8 cellular contexts compared by ENCODE assay signal in genomic region chrX:134806707-134807038, GRCh38. TPM values are rescaled to one million over a fixed set of nuclear protein-coding genes. Genes with fewer than 3 reads are reported as not detected.
DNase-seq lines count a peak whose midpoint lies in the region; ATAC-seq, FAIRE-seq and TF ChIP-seq lines count a peak whose summit lies in the region.

No MANE protein-coding gene starts in this region.

- CTCF ChIA-PET in activated B cell treated with CpG ODN at 0.5 μM for 24 hours (lab: Charles Lee) = no interaction called here

- no peaks in the 10 kb centered on the region for H3K79me2 ChIP-seq in GM23338 (replicated peaks; ENCODE audit: insufficient read depth)

- no peaks in the 10 kb centered on the region for H3K9me3 ChIP-seq in right atrium auricular region
- no peaks in the 10 kb centered on the region for H3K9me3 ChIP-seq in spleen

- DNase-seq in GM23338 (ENCODE audit: low spot score) (no peak), activated B cell treated with CpG ODN at 0.5 μM for 24 hours (no peak), right atrium auricular region (ENCODE audit: low spot score) (no peak), spleen (no peak), NCI-H1092 treated with DMSO at 0.1 percent for 48 hours (lab: John Stamatoyannopoulos, UW) (no peak), urothelium cell line (ENCODE audit: low spot score) (no peak)
- no peak for DNase-seq in effector CD8-positive, alpha-beta T cell (lab: John Stamatoyannopoulos, UW)

- WGBS in spleen, 5 donors = 0 to 25% (median 0%) methylated on average over 2 of the region's 2 CpGs

- H3K9me2 ChIP-seq in GM23338 (ENCODE audit: insufficient read depth) = no peaks in the 10 kb centered on the region

- TF ChIP-seq POLR2A in spleen (IDR thresholded peaks at IDR 0.05) = no peak

- peaks cover 1% of the 10 kb centered on the region for H3K27me3 Mint-ChIP-seq in GM23338 (ENCODE audit: insufficient read depth, low read depth, poor library complexity)
- no peaks in the 10 kb centered on the region for H3K27me3 Mint-ChIP-seq in activated B cell treated with CpG ODN at 0.5 μM for 24 hours

- H3K4me3 Mint-ChIP-seq in GM23338 (peak overlapping the region; percentile 95), activated B cell treated with CpG ODN at 0.5 μM for 24 hours (peak overlapping the region; percentile 95)

- ATAC-seq in GM23338 = no peak
- ATAC-seq in activated B cell treated with CpG ODN at 0.5 μM for 24 hours (ENCODE audit: low read depth) = no peak
- ATAC-seq in HG02852 (IDR thresholded peaks at IDR 0.05; ENCODE audit: unreplicated experiment) = no peak

- H3K36me3 ChIP-seq in GM23338 (ENCODE audit: insufficient read depth) = no peaks in the 10 kb centered on the region
- no peaks in the 10 kb centered on the region for H3K36me3 ChIP-seq in right atrium auricular region
- H3K36me3 ChIP-seq in spleen = no peaks in the 10 kb centered on the region

- intact Hi-C loops in activated B cell treated with CpG ODN at 0.5 μM for 24 hours (cut with micrococcal nuclease) = loop anchor here (1.0 to 10.0 kb wide), 2 partner anchors 715 to 1168 kb away; partner anchors contain the start of gene MMGT1
- intact Hi-C loops in spleen (cut with DNase I; ENCODE audit: low total_unique reads) = no loop called here

- peak overlapping the region; percentile 79 for H3K27ac ChIP-seq in GM23338 (ENCODE audit: low read depth)
- peak overlapping the region; percentile 80 to 85 for H3K27ac ChIP-seq in right atrium auricular region
- H3K27ac ChIP-seq in spleen = peak overlapping the region; percentile 55 to 94 (median 92)

- H3K4me3 ChIP-seq in GM23338 (peak overlapping the region; percentile 73), right atrium auricular region (peak overlapping the region; percentile 52 to 58), spleen (peak overlapping the region in 6 of 8 donors; percentile 44 to 85 (median 58))

- H4K20me1 ChIP-seq in GM23338 (replicated peaks; ENCODE audit: insufficient read depth) = no peaks in the 10 kb centered on the region

- H3K9me3 Mint-ChIP-seq in GM23338 (no peaks in the 10 kb centered on the region), activated B cell treated with CpG ODN at 0.5 μM for 24 hours (no peaks in the 10 kb centered on the region)

- peak overlapping the region; percentile 73; the same call in 1 of the 2 replicates for H3K4me2 ChIP-seq in GM23338

- H3K4me1 Mint-ChIP-seq in GM23338 (peaks cover 30% of the 10 kb centered on the region), activated B cell treated with CpG ODN at 0.5 μM for 24 hours (peaks cover 23% of the 10 kb centered on the region)

- FAIRE-seq in urothelium cell line (lab: Jason Lieb, UNC) = no peak

- peak overlapping the region; percentile 19; the same call in 1 of the 2 replicates for H2AFZ ChIP-seq in GM23338

- peaks cover 19% of the 10 kb centered on the region for H3K4me1 ChIP-seq in GM23338 (ENCODE audit: insufficient read depth)
- no peaks in the 10 kb centered on the region for H3K4me1 ChIP-seq in right atrium auricular region
- peaks cover 0 to 22% (median 4%) of the 10 kb centered on the region in 6 donors for H3K4me1 ChIP-seq in spleen

- POLR2A ChIA-PET in activated B cell treated with CpG ODN at 0.5 μM for 24 hours (lab: Charles Lee) = interaction anchor here (0.7 to 0.9 kb wide), 3 partner anchors 12 to 715 kb away, joined by 3 to 6 read pairs (median 5); no protein-coding TSS in a partner anchor

- no peaks in the 10 kb centered on the region for H3K36me3 Mint-ChIP-seq in GM23338 (ENCODE audit: low read depth)
- H3K36me3 Mint-ChIP-seq in activated B cell treated with CpG ODN at 0.5 μM for 24 hours (ENCODE audit: low read depth) = peaks cover 5% of the 10 kb centered on the region

- H3K27ac Mint-ChIP-seq in GM23338 = peak overlapping the region; percentile 90
- peak overlapping the region; percentile 95 for H3K27ac Mint-ChIP-seq in activated B cell treated with CpG ODN at 0.5 μM for 24 hours

- no peaks in the 10 kb centered on the region for H3K27me3 ChIP-seq in GM23338 (ENCODE audit: insufficient read depth)
- no peaks in the 10 kb centered on the region for H3K27me3 ChIP-seq in right atrium auricular region
- H3K27me3 ChIP-seq in spleen (replicated peaks in 1 of 7) = no peaks in the 10 kb centered on the region

- TF ChIP-seq CTCF in GM23338 (conservative IDR thresholded peaks at IDR 0.05; ENCODE audit: low read depth in 2 of 2) = no peak
- TF ChIP-seq CTCF in activated B cell treated with CpG ODN at 0.5 μM for 24 hours (IDR thresholded peaks at IDR 0.05) = no peak
- no peak for TF ChIP-seq CTCF in right atrium auricular region (IDR thresholded peaks at IDR 0.05)
- no peak for TF ChIP-seq CTCF in spleen (IDR thresholded peaks at IDR 0.05 in 8 of 11, conservative IDR thresholded peaks at IDR 0.05 in 3 of 11)

- no peaks in the 10 kb centered on the region for H3F3A ChIP-seq in GM23338 (replicated peaks; ENCODE audit: low read depth)

TF ChIP-seq in GM23338, 12 proteins besides CTCF, POLR2A, EP300 and RAD21:
- TF ChIP-seq STAT1 (IDR thresholded peaks at IDR 0.05; ENCODE audit: unreplicated experiment) = no peak

RNA-seq across cellular contexts. Expression of gene PABIR2, which starts 9.7 kb away (rescaled TPM):
- 25.7 and 37.7 TPM in 2 replicates for total RNA-seq in GM23338 (2014; rRNA removed; shearing (Covaris generic))
- polyA plus RNA-seq in GM23338 (2016; fragmentation: Nextera tagmentation; extraction: Ambion mirVana) (15.2 and 16.2 TPM in 2 replicates), spleen (10 to 100 TPM; 28.3 to 35.8 (median 34.1) TPM)
- total RNA-seq in activated B cell treated with CpG ODN at 0.5 μM for 24 hours (31.3 and 34.8 TPM in 2 replicates), right atrium auricular region (10 to 100 TPM; 10.7 to 12.6 TPM), spleen (10 to 100 TPM; 24.7 to 35.0 (median 27.5) TPM)
